ENCODE assay signal across 10 cellular contexts in the genomic region with DNA sequence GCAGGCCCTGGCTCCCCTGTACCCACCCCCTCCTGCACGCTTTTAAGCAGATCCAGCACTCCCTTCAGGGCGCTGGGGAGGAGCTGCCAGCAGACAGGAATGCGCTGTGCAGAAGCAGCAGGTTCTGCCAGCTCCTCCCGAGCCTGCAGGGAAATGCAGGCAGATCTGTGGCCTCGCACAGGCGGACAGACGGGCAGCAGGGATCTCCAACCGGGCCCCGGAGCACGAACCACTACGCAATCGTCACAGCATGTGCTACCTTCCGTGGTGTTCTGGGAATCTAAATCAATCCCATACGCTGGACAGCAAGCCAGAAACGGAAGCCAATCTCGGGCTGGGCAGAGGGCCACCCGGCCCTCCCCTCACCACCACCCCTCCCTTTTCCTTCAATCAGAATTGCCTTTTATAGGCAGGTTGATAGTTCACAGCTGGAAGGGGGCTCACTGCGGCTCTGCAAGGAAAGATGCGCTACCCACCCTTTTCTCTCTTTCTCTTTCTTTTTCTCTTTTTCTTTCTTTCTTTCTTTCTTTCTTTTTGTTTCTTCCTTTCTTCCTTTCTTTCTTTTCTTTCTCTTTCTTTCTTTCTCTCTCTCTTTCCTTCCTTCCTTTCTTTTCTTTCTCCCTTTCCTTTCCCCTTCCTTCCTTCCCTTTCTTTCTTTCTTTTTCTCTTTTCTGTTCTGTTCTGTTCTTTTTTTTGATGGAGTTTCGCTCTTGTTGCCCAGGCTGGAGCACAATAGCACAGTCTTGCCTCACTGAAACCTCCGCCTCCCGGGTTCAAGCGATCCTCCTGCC.
DNase-seq lines count a peak whose midpoint lies in the region; ATAC-seq, FAIRE-seq and TF ChIP-seq lines count a peak whose summit lies in the region.
"Had no signal": no experiment of that assay in that cellular context is flagged by ENCODE, and none has a peak within 500 bp of the region (broad histone marks: within the 10 kb centered on the region; RNA-seq: fewer than 3 reads in every experiment).

No MANE protein-coding gene starts in this region.

- H3K4me1 ChIP-seq in endothelial cell of umbilical vein (ENCODE audit: control insufficient read depth, extremely low read depth, insufficient read depth, low read length) = peaks cover 15% of the 10 kb centered on the region
- peaks cover 11 to 35% (median 23%) of the 10 kb centered on the region in 4 donors for H3K4me1 ChIP-seq in transverse colon

- no peaks in the 10 kb centered on the region for H4K20me1 ChIP-seq in endothelial cell of umbilical vein (replicated peaks; ENCODE audit: control insufficient read depth, extremely low read depth, insufficient read depth, low read length)

- POLR2A ChIA-PET in endothelial cell of umbilical vein (lab: Charles Lee) = interaction anchor here (0.6 to 2.8 kb wide), 5 partner anchors 24 to 542 kb away, joined by 3 to 24 read pairs (median 4); a partner anchor contains a TSS

- peaks cover 9% of the 10 kb centered on the region for H3K36me3 Mint-ChIP-seq in memory B cell

- H3K4me2 ChIP-seq in endothelial cell of umbilical vein (ENCODE audit: insufficient read depth, low read length) = peak overlapping the region; percentile 31

- 18 to 38% methylated on average over 2 to 23 of the region's 23 CpGs for WGBS in transverse colon (ENCODE audit: low coverage in 1 of 2), 2 donors

- H3K4me3 Mint-ChIP-seq in memory B cell = no peak overlapping the region

- H3K4me1 Mint-ChIP-seq in memory B cell = peaks cover 13% of the 10 kb centered on the region

- no peak for TF ChIP-seq POLR2A in endothelial cell of umbilical vein (IDR thresholded peaks at IDR 0.05; ENCODE audit: low read depth, low read length)
- TF ChIP-seq POLR2A in transverse colon (IDR thresholded peaks at IDR 0.05) = no peak

- H3K79me2 ChIP-seq in endothelial cell of umbilical vein (ENCODE audit: control insufficient read depth, insufficient read depth, low read length) = no peaks in the 10 kb centered on the region

- BruUV-seq in endothelial cell of umbilical vein (replicated peaks; lab: Mats Ljungman, UMichigan) = no TSS peak

- in situ Hi-C loops in transverse colon (cut with MboI; ENCODE audit: low pct_ligation_motif_present in 1 of 4, low pct_unique_long_range_greater_than_20kb in 1 of 4, low sequenced_read_pairs in 3 of 4) = loop anchor here in 1 of 4 donors (25.0 kb wide), 1 partner anchor 290 kb away; a partner anchor contains a TSS

- DNase-seq in DMS 273 (lab: John Stamatoyannopoulos, UW; ENCODE audit: unreplicated experiment) (peak; percentile 69), DMS 273 treated with DMSO at 0.1 percent for 48 hours (lab: John Stamatoyannopoulos, UW) (no peak), endothelial cell of umbilical vein (ENCODE audit: low read depth, low spot score) (peak; percentile 37), memory B cell (ENCODE audit: low spot score in 2 of 2) (no peak), transverse colon (peak; percentile 74), SK-N-DZ (ENCODE audit: low spot score) (no peak)
- DNase-seq: NCI-H82 had no signal

- peak; percentile 98 for TF ChIP-seq EP300 in transverse colon (IDR thresholded peaks at IDR 0.05; ENCODE audit: low read depth)

- CTCF ChIA-PET in endothelial cell of umbilical vein (lab: Charles Lee) = interaction anchor here (0.9 to 4.6 kb wide), 8 partner anchors 9 to 328 kb away, joined by 3 to 22 read pairs (median 4); no protein-coding TSS in a partner anchor

- H3K4me3 ChIP-seq in endothelial cell of umbilical vein (replicated peaks in 1 of 3; ENCODE audit: insufficient read depth in 1 of 3, low read depth in 1 of 3, low read length in 3 of 3) (no peak overlapping the region), transverse colon (peak overlapping the region in 3 of 4 donors; percentile 10 to 22 (median 19))

- intact Hi-C loops in endothelial cell of umbilical vein (cut with micrococcal nuclease) (no loop called here), transverse colon (cut with DNase I; ENCODE audit: low total_unique reads) (loop anchor here (10.0 kb wide), 1 partner anchor 58 kb away; no protein-coding TSS in a partner anchor)

- no peaks in the 10 kb centered on the region for H3K27me3 Mint-ChIP-seq in memory B cell

- H3K9me3 ChIP-seq in endothelial cell of umbilical vein (replicated peaks; ENCODE audit: control insufficient read depth, insufficient read depth, low read length) = no peaks in the 10 kb centered on the region
- H3K9me3 ChIP-seq in transverse colon = no peaks in the 10 kb centered on the region

- no peaks in the 10 kb centered on the region for H3K9me1 ChIP-seq in endothelial cell of umbilical vein (replicated peaks; ENCODE audit: control insufficient read depth, extremely low read depth, insufficient read depth, low read length)

- peak overlapping the region; percentile 43 for H3K27ac Mint-ChIP-seq in memory B cell

- dilution Hi-C loops in endothelial cell of umbilical vein (cut with MboI; ENCODE audit: extremely low pct_ligation_motif_present, low sequenced_read_pairs) = no loop called here

- no peaks in the 10 kb centered on the region for H3K36me3 ChIP-seq in endothelial cell of umbilical vein (ENCODE audit: control insufficient read depth in 2 of 2, extremely low read depth in 1 of 2, insufficient read depth in 2 of 2, low read length in 2 of 2)
- no peaks in the 10 kb centered on the region for H3K36me3 ChIP-seq in transverse colon

- no peak for TF ChIP-seq CTCF in endothelial cell of umbilical vein (IDR thresholded peaks at IDR 0.05; ENCODE audit: extremely low read depth in 1 of 2, insufficient read depth in 1 of 2, low read depth in 1 of 2, low read length in 2 of 2)
- TF ChIP-seq CTCF in transverse colon (IDR thresholded peaks at IDR 0.05) = peak in 1 of 5 experiments; percentile 25

- peak; percentile 77 for FAIRE-seq in endothelial cell of umbilical vein (lab: Jason Lieb, UNC)
- FAIRE-seq: A204.1 had no signal

- no peaks in the 10 kb centered on the region for H3K9me3 Mint-ChIP-seq in memory B cell

- no peaks in the 10 kb centered on the region for H3K27me3 ChIP-seq in endothelial cell of umbilical vein (ENCODE audit: control insufficient read depth in 2 of 2, insufficient read depth in 2 of 2, low read length in 2 of 2)
- no peaks in the 10 kb centered on the region for H3K27me3 ChIP-seq in transverse colon

- H2AFZ ChIP-seq in endothelial cell of umbilical vein (ENCODE audit: low read depth, low read length) = peak overlapping the region; percentile 60

- no peak overlapping the region for H3K27ac ChIP-seq in endothelial cell of umbilical vein (ENCODE audit: insufficient read depth, low read depth, low read length)
- H3K27ac ChIP-seq in transverse colon = peak overlapping the region; percentile 80 to 91 (median 83)

- no peak overlapping the region for H3K9ac ChIP-seq in endothelial cell of umbilical vein (replicated peaks; ENCODE audit: extremely low read depth, insufficient read depth, low read length)

- ATAC-seq in memory B cell (ENCODE audit: low read depth) = no peak
- no peak for ATAC-seq in GM21360 (IDR thresholded peaks at IDR 0.05; ENCODE audit: unreplicated experiment)
- no peak for ATAC-seq in GM18519 (IDR thresholded peaks at IDR 0.05; ENCODE audit: low FRiP score, unreplicated experiment)

TF ChIP-seq in endothelial cell of umbilical vein, 7 proteins besides CTCF, POLR2A, EP300 and RAD21:
- TF ChIP-seq POLR2AphosphoS5 (IDR thresholded peaks at IDR 0.05; ENCODE audit: insufficient read depth, low read depth, low read length) = no peak
- no peak for TF ChIP-seq JUN (IDR thresholded peaks at IDR 0.05; ENCODE audit: borderline replicate concordance, insufficient read depth, insufficient read length, low read depth)
- TF ChIP-seq GATA2 (IDR thresholded peaks at IDR 0.05; ENCODE audit: insufficient read depth, insufficient read length, low read depth, low read length) = no peak
- peak; percentile 22 for TF ChIP-seq EZH2 (IDR thresholded peaks at IDR 0.05; ENCODE audit: borderline replicate concordance, low read depth, low read length, severe bottlenecking)
- TF ChIP-seq MYC (IDR thresholded peaks at IDR 0.05; ENCODE audit: low read depth, low read length) = no peak
TF ChIP-seq in endothelial cell of umbilical vein: peak in this region for 1.

Comparison
In these comparisons a context has a peak if more than half of its experiments do, and no peak if none do; other contexts are left out.
1. DNase-seq: peak in DMS 273 (single experiment), endothelial cell of umbilical vein (single experiment) and transverse colon (single experiment); none in DMS 273 treated with DMSO at 0.1 percent for 48 hours (single experiment), memory B cell (0 of 2) and SK-N-DZ (single experiment).
2. H3K4me3 ChIP-seq: peak in transverse colon (3 of 4); none in endothelial cell of umbilical vein (0 of 3).